In the genomic region with DNA sequence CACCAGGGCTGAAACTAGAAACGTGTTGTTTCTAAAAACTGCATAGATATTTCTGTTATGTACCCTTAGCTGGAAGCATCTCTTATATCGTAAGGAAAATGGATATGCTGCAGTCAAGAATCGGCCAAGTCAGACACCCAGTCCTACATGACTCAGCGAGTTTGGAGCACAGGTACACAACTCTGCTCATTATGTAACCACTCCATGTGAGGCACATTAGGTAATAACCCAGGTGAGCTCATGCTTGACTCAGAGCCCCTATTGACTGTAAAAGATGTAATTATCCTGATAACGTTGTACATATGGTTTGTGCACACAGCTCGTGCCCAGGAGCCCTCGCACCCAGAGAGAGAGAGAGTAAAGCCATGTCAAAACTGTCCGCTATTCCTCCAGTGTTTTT, we compare ENCODE assay signal across 1 cellular context.
TF ChIP-seq lines count a peak whose summit lies in the region.

No MANE protein-coding gene starts in this region.

TF ChIP-seq in IMR-90, 13 proteins besides CTCF, POLR2A, EP300 and RAD21 (continued from another document):
- TF ChIP-seq SMC3 (IDR thresholded peaks at IDR 0.05; ENCODE audit: low read depth, low read length) (no peak), ELK1 (IDR thresholded peaks at IDR 0.05; ENCODE audit: borderline replicate concordance, low read depth, low read length) (no peak), MXI1 (IDR thresholded peaks at IDR 0.05; ENCODE audit: borderline replicate concordance, low read depth, low read length) (no peak), RCOR1 (IDR thresholded peaks at IDR 0.05; ENCODE audit: insufficient replicate concordance, low read length) (no peak)
- TF ChIP-seq, protein P1, sequence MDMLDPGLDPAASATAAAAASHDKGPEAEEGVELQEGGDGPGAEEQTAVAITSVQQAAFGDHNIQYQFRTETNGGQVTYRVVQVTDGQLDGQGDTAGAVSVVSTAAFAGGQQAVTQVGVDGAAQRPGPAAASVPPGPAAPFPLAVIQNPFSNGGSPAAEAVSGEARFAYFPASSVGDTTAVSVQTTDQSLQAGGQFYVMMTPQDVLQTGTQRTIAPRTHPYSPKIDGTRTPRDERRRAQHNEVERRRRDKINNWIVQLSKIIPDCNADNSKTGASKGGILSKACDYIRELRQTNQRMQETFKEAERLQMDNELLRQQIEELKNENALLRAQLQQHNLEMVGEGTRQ (IDR thresholded peaks at IDR 0.05; ENCODE audit: low read depth, low read length): no peak
TF ChIP-seq in IMR-90: peak in this region for 0.
